Comparison of ENCODE assay signal across 34 cellular contexts in the genomic region with DNA sequence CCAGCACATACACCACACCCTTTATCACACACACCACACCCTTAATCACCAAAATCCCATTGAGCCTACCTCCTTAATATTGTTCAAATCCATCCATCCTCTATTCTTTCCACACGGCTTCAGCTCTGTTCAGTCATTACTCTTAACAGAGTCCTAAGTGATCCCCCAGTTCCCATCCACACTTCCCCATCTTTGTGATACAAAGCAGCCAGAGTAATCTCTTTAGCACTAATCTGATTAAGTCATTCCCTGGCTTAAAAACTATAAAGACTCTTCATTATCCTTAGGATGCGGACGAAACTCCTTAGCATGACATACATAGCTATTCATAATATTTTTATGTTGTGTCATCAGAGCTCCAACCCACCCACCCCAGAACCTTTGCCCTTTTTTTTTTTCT. TPM values are rescaled to one million over a fixed set of nuclear protein-coding genes. Genes with fewer than 3 reads are reported as not detected.
DNase-seq lines count a peak whose midpoint lies in the region; ATAC-seq, FAIRE-seq and TF ChIP-seq lines count a peak whose summit lies in the region.
"Had no signal": no experiment of that assay in that cellular context is flagged by ENCODE, and none has a peak within 500 bp of the region (broad histone marks: within the 10 kb centered on the region; RNA-seq: fewer than 3 reads in every experiment).

No MANE protein-coding gene starts in this region.

- H3K79me2 ChIP-seq in endothelial cell of umbilical vein (ENCODE audit: control insufficient read depth, insufficient read depth, low read length): no peaks in the 10 kb centered on the region

- peak overlapping the region in 2 of 3 donors; percentile 4 to 16 for H3K27ac Mint-ChIP-seq in CD4-positive, CD25-positive, alpha-beta regulatory T cell
- peak overlapping the region; percentile 20 for H3K27ac Mint-ChIP-seq in progenitor cell of endocrine pancreas
- H3K27ac Mint-ChIP-seq: HFFc6 had no signal

- H2AFZ ChIP-seq in endothelial cell of umbilical vein (ENCODE audit: low read depth, low read length): no peak overlapping the region

- H3K4me3 ChIP-seq in CD4-positive, CD25-positive, alpha-beta regulatory T cell (ENCODE audit: low read depth, low read length): no peak overlapping the region
- no peak overlapping the region for H3K4me3 ChIP-seq in endothelial cell of umbilical vein (replicated peaks in 1 of 3; ENCODE audit: insufficient read depth in 1 of 3, low read depth in 1 of 3, low read length in 3 of 3)
- H3K4me3 ChIP-seq: BLaER1 treated with 17β-estradiol and CSF1 and Interleukin-3, amounts not matched to agents 10 nM and 100 nM; GM12878; HAP-1 had no signal

- TF ChIP-seq CTCF in endothelial cell of umbilical vein (IDR thresholded peaks at IDR 0.05; ENCODE audit: extremely low read depth in 1 of 2, insufficient read depth in 1 of 2, low read depth in 1 of 2, low read length in 2 of 2) (no peak), progenitor cell of endocrine pancreas (IDR thresholded peaks at IDR 0.05; ENCODE audit: unreplicated experiment) (no peak)

- no peak for ATAC-seq in CD4-positive, CD25-positive, alpha-beta regulatory T cell (ENCODE audit: low read depth in 2 of 2)
- ATAC-seq in HG03432 (IDR thresholded peaks at IDR 0.05; ENCODE audit: unreplicated experiment) (no peak), HG03108 (IDR thresholded peaks at IDR 0.05; ENCODE audit: unreplicated experiment) (no peak)
- ATAC-seq: GM12878, Panc1 had no signal

- no peaks in the 10 kb centered on the region for H3K27me3 ChIP-seq in CD4-positive, CD25-positive, alpha-beta regulatory T cell (ENCODE audit: control insufficient read depth, insufficient read depth, low read length)
- no peaks in the 10 kb centered on the region for H3K27me3 ChIP-seq in endothelial cell of umbilical vein (ENCODE audit: control insufficient read depth in 2 of 2, insufficient read depth in 2 of 2, low read length in 2 of 2)
- H3K27me3 ChIP-seq: BLaER1 treated with 17β-estradiol and CSF1 and Interleukin-3, amounts not matched to agents 10 nM and 100 nM had no signal

- BruUV-seq in endothelial cell of umbilical vein (replicated peaks; lab: Mats Ljungman, UMichigan): no TSS peak

- H4K20me1 ChIP-seq in endothelial cell of umbilical vein (replicated peaks; ENCODE audit: control insufficient read depth, extremely low read depth, insufficient read depth, low read length): no peaks in the 10 kb centered on the region
- H4K20me1 ChIP-seq: BLaER1 treated with 17β-estradiol and CSF1 and Interleukin-3, amounts not matched to agents 10 nM and 100 nM had no signal

- peaks cover 4% of the 10 kb centered on the region for H3K4me1 ChIP-seq in CD4-positive, CD25-positive, alpha-beta regulatory T cell (ENCODE audit: control insufficient read depth, insufficient read depth, low read length, poor library complexity, severe bottlenecking)
- peaks cover 40% of the 10 kb centered on the region for H3K4me1 ChIP-seq in endothelial cell of umbilical vein (ENCODE audit: control insufficient read depth, extremely low read depth, insufficient read depth, low read length)
- H3K4me1 ChIP-seq: HAP-1 had no signal

- no peaks in the 10 kb centered on the region for H3K9me3 Mint-ChIP-seq in CD4-positive, CD25-positive, alpha-beta regulatory T cell
- peaks cover 4% of the 10 kb centered on the region for H3K9me3 Mint-ChIP-seq in progenitor cell of endocrine pancreas (ENCODE audit: low read depth)
- H3K9me3 Mint-ChIP-seq: CD4-positive, alpha-beta memory T cell; HFFc6 had no signal

- H3K9me3 ChIP-seq in CD4-positive, CD25-positive, alpha-beta regulatory T cell (ENCODE audit: control insufficient read depth in 2 of 2, low read length in 2 of 2): no peaks in the 10 kb centered on the region
- no peaks in the 10 kb centered on the region for H3K9me3 ChIP-seq in endothelial cell of umbilical vein (replicated peaks; ENCODE audit: control insufficient read depth, insufficient read depth, low read length)
- H3K9me3 ChIP-seq: HAP-1 had no signal

- no peaks in the 10 kb centered on the region for H3K36me3 Mint-ChIP-seq in CD4-positive, CD25-positive, alpha-beta regulatory T cell
- peaks cover 2% of the 10 kb centered on the region for H3K36me3 Mint-ChIP-seq in progenitor cell of endocrine pancreas (ENCODE audit: insufficient read depth)
- H3K36me3 Mint-ChIP-seq: CD4-positive, alpha-beta memory T cell had no signal

- no peaks in the 10 kb centered on the region for H3K9me1 ChIP-seq in endothelial cell of umbilical vein (replicated peaks; ENCODE audit: control insufficient read depth, extremely low read depth, insufficient read depth, low read length)

- CTCF ChIA-PET in endothelial cell of umbilical vein (lab: Charles Lee): interaction anchor here (0.8 to 5.0 kb wide), 11 partner anchors 13 to 372 kb away, joined by 3 to 58 read pairs (median 4); partner anchors contain the start of gene RIMKLB

- peaks cover 6 to 16% (median 12%) of the 10 kb centered on the region in 4 donors for H3K4me1 Mint-ChIP-seq in CD4-positive, CD25-positive, alpha-beta regulatory T cell
- H3K4me1 Mint-ChIP-seq in progenitor cell of endocrine pancreas (ENCODE audit: low read depth): peaks cover 27% of the 10 kb centered on the region

- no peak overlapping the region for H3K27ac ChIP-seq in CD4-positive, CD25-positive, alpha-beta regulatory T cell (ENCODE audit: insufficient read depth, low read length, poor library complexity, severe bottlenecking)
- H3K27ac ChIP-seq in endothelial cell of umbilical vein (ENCODE audit: insufficient read depth, low read depth, low read length): peak overlapping the region; percentile 87

- dilution Hi-C loops in endothelial cell of umbilical vein (cut with MboI; ENCODE audit: extremely low pct_ligation_motif_present, low sequenced_read_pairs): no loop called here

- POLR2A ChIA-PET in endothelial cell of umbilical vein (lab: Charles Lee): interaction anchor here (0.6 kb wide), 1 partner anchor 20 kb away, joined by 7 read pairs; no protein-coding TSS in a partner anchor

- peak overlapping the region; percentile 63 for H3K4me2 ChIP-seq in endothelial cell of umbilical vein (ENCODE audit: insufficient read depth, low read length)

- peak overlapping the region; percentile 28 for H3K9ac ChIP-seq in endothelial cell of umbilical vein (replicated peaks; ENCODE audit: extremely low read depth, insufficient read depth, low read length)
- H3K9ac ChIP-seq: BLaER1 treated with 17β-estradiol and CSF1 and Interleukin-3, amounts not matched to agents 10 nM and 100 nM had no signal

- H3K27me3 Mint-ChIP-seq in CD4-positive, CD25-positive, alpha-beta regulatory T cell: peaks cover 9% of the 10 kb centered on the region
- H3K27me3 Mint-ChIP-seq in progenitor cell of endocrine pancreas: no peaks in the 10 kb centered on the region

- FAIRE-seq in endothelial cell of umbilical vein (lab: Jason Lieb, UNC): no peak
- FAIRE-seq: A204.1, GM12878 had no signal

- DNase-seq in CD4-positive, CD25-positive, alpha-beta regulatory T cell: no peak
- DNase-seq in NCI-H82 (lab: John Stamatoyannopoulos, UW): peak; percentile 98
- DNase-seq in endothelial cell of umbilical vein (ENCODE audit: low read depth, low spot score): no peak
- no peak for DNase-seq in progenitor cell of endocrine pancreas (ENCODE audit: low spot score, unreplicated experiment)
- no peak for DNase-seq in NOMO-1 treated with dmso at 0.1 percent for 144 hours (lab: John Stamatoyannopoulos, UW; ENCODE audit: unreplicated experiment)
- DNase-seq in SKM-1 (lab: John Stamatoyannopoulos, UW; ENCODE audit: unreplicated experiment): no peak
- DNase-seq: AML-193; CD4-positive, alpha-beta memory T cell; COR-L47; DMS 273 treated with DMSO at 0.1 percent for 48 hours; DMS79; EL; GDM1; GOT3; HFFc6; Karpas-422; MV-4-11; NCI-H1105; NCI-H1436 treated with DMSO at 0.1 percent for 48 hours; NCI-H1930; NCI-H2107; NCI-H526; SIG-M5; T-helper 1 cell had no signal

- intact Hi-C loops in endothelial cell of umbilical vein (cut with micrococcal nuclease): no loop called here

- TF ChIP-seq POLR2A in endothelial cell of umbilical vein (IDR thresholded peaks at IDR 0.05; ENCODE audit: low read depth, low read length): no peak

- no peaks in the 10 kb centered on the region for H3K36me3 ChIP-seq in CD4-positive, CD25-positive, alpha-beta regulatory T cell (ENCODE audit: control insufficient read depth, insufficient read depth, low read length)
- no peaks in the 10 kb centered on the region for H3K36me3 ChIP-seq in endothelial cell of umbilical vein (ENCODE audit: control insufficient read depth in 2 of 2, extremely low read depth in 1 of 2, insufficient read depth in 2 of 2, low read length in 2 of 2)
- H3K36me3 ChIP-seq: BLaER1 treated with 17β-estradiol and CSF1 and Interleukin-3, amounts not matched to agents 10 nM and 100 nM; HAP-1 had no signal

- no peak overlapping the region for H3K4me3 Mint-ChIP-seq in CD4-positive, CD25-positive, alpha-beta regulatory T cell
- no peak overlapping the region for H3K4me3 Mint-ChIP-seq in progenitor cell of endocrine pancreas (ENCODE audit: low read depth)
- H3K4me3 Mint-ChIP-seq: CD4-positive, alpha-beta memory T cell; HFFc6 had no signal

TF ChIP-seq in endothelial cell of umbilical vein, 7 proteins besides CTCF, POLR2A, EP300 and RAD21 (continues in another document):
- TF ChIP-seq MYC (IDR thresholded peaks at IDR 0.05; ENCODE audit: low read depth, low read length): no peak

RNA-seq across cellular contexts. Expression of gene MFAP5, which starts 14.7 kb away (rescaled TPM):
- not detected for total RNA-seq in CD4-positive, CD25-positive, alpha-beta regulatory T cell
- polyA plus RNA-seq in CD4-positive, CD25-positive, alpha-beta regulatory T cell: not detected
- total RNA-seq in endothelial cell of umbilical vein (not detected in 2 replicates), progenitor cell of endocrine pancreas (not detected in 2 replicates)
- 0.29 and 0.39 TPM in 2 replicates for polyA plus RNA-seq in endothelial cell of umbilical vein
- 0.15 and 0.24 TPM in 2 replicates for polyA plus RNA-seq in endothelial cell of umbilical vein (2011; cell fraction: cytosol; rRNA removed)
- 0.24 and 0.50 TPM in 2 replicates for polyA plus RNA-seq in endothelial cell of umbilical vein (2011; cell fraction: nucleus; rRNA removed)
- not detected in 2 replicates for polyA plus RNA-seq in endothelial cell of umbilical vein (2012)
- not detected in 2 replicates for polyA minus RNA-seq in endothelial cell of umbilical vein
- 97.5 TPM for polyA minus RNA-seq in endothelial cell of umbilical vein (2011; cell fraction: cytosol; rRNA and poly(A)+ RNA removed)
- 1.0 and 1.5 TPM in 2 replicates for polyA minus RNA-seq in endothelial cell of umbilical vein (2011; cell fraction: nucleus; rRNA and poly(A)+ RNA removed)
- total RNA-seq: CD4-positive, alpha-beta memory T cell; HT-29; M059J; OCI-LY7 had no signal
- polyA plus RNA-seq: CD4-positive, alpha-beta memory T cell had no signal

RNA-seq across cellular contexts. Expression of gene RIMKLB, which starts 20.4 kb away (rescaled TPM):
- total RNA-seq in CD4-positive, CD25-positive, alpha-beta regulatory T cell: 7.7 TPM
- 1 to 10 TPM; 1.1 to 2.1 (median 1.4) TPM for polyA plus RNA-seq in CD4-positive, CD25-positive, alpha-beta regulatory T cell
- total RNA-seq in endothelial cell of umbilical vein: 64.3 and 92.6 TPM in 2 replicates
- 29.9 and 35.5 TPM in 2 replicates for polyA plus RNA-seq in endothelial cell of umbilical vein
- polyA plus RNA-seq in endothelial cell of umbilical vein (2011; cell fraction: cytosol; rRNA removed): 16.7 and 19.2 TPM in 2 replicates
- polyA plus RNA-seq in endothelial cell of umbilical vein (2011; cell fraction: nucleus; rRNA removed): 252 and 344 TPM in 2 replicates
- 53.7 and 65.0 TPM in 2 replicates for polyA plus RNA-seq in endothelial cell of umbilical vein (2012)
- polyA minus RNA-seq in endothelial cell of umbilical vein: 94.4 and 95.7 TPM in 2 replicates
- polyA minus RNA-seq in endothelial cell of umbilical vein (2011; cell fraction: cytosol; rRNA and poly(A)+ RNA removed): 106 TPM
- polyA minus RNA-seq in endothelial cell of umbilical vein (2011; cell fraction: nucleus; rRNA and poly(A)+ RNA removed): 116 and 148 TPM in 2 replicates
- total RNA-seq in progenitor cell of endocrine pancreas: 143 and 154 TPM in 2 replicates
- total RNA-seq: HT-29 had no signal
